7 cellular contexts compared by ENCODE assay signal in genomic region chr3:158845748-158846350, GRCh38. TPM values are rescaled to one million over a fixed set of nuclear protein-coding genes. Genes with fewer than 3 reads are reported as not detected.
DNase-seq lines count a peak whose midpoint lies in the region; ATAC-seq, FAIRE-seq and TF ChIP-seq lines count a peak whose summit lies in the region.

No MANE protein-coding gene starts in this region.

- DNase-seq in DMS79 (lab: John Stamatoyannopoulos, UW) (peak; percentile 26), PC-3 (peak; percentile 62), T47D (ENCODE audit: low read depth in 1 of 2, low spot score in 1 of 2) (peak; percentile 67 to 69), HepG2 (ENCODE audit: low spot score) (peak; percentile 41)

- H3K36me3 ChIP-seq in PC-3 (ENCODE audit: low read depth, low read length) (no peaks in the 10 kb centered on the region), HepG2 (replicated peaks in 1 of 2; ENCODE audit: control insufficient read depth in 1 of 2, insufficient read depth in 2 of 2, low read length in 2 of 2) (no peaks in the 10 kb centered on the region)

- no peak for TF ChIP-seq POLR2A in HepG2 (IDR thresholded peaks at IDR 0.05; ENCODE audit: insufficient read depth in 1 of 2, low read depth in 2 of 2, low read length in 2 of 2)

- H3K27me3 ChIP-seq in PC-3 (ENCODE audit: low read length) (no peaks in the 10 kb centered on the region), HepG2 (ENCODE audit: control insufficient read depth in 1 of 2, insufficient read depth in 2 of 2, low read length in 2 of 2) (peaks cover 0 to 10% of the 10 kb centered on the region in 2 experiments; a peak in 2 of 5 replicates)

- TF ChIP-seq RAD21 in Ishikawa (IDR thresholded peaks at IDR 0.05; ENCODE audit: low read depth) (peak; percentile 80), HepG2 (CRISPR knock-in tag; IDR thresholded peaks at IDR 0.05) (peak; percentile 61)

- TF ChIP-seq CTCF in PC-3 (conservative IDR thresholded peaks at IDR 0.05; ENCODE audit: low read depth, low read length): peak; percentile 78
- TF ChIP-seq CTCF in HepG2 (CRISPR knock-in tag; IDR thresholded peaks at IDR 0.05): peak; percentile 77

- H3K4me2 ChIP-seq in PC-3 (ENCODE audit: low read length): 0 out of 2 replicates have a peak overlapping the region, but pooled peaks have one; percentile 61
- H3K4me2 ChIP-seq in HepG2 (ENCODE audit: low read depth, low read length): no peak overlapping the region

- in situ Hi-C loops in T47D (cut with HindIII; ENCODE audit: low pct_unique_long_range_greater_than_20kb, low sequenced_read_pairs) (no loop called here), HepG2 (cut with HindIII; ENCODE audit: extremely low pct_ligation_motif_present, low pct_unique_long_range_greater_than_20kb) (loop anchor here (5.0 to 25.0 kb wide), 2 partner anchors 411 to 741 kb away; no protein-coding TSS in a partner anchor)

- H2AFZ ChIP-seq in PC-3 (ENCODE audit: low read length) (peak overlapping the region; percentile 31; the same call in 1 of the 2 replicates), HepG2 (ENCODE audit: low read length) (no peak overlapping the region)

- no peaks in the 10 kb centered on the region for H3K79me2 ChIP-seq in PC-3 (ENCODE audit: low read length)
- no peaks in the 10 kb centered on the region for H3K79me2 ChIP-seq in HepG2 (ENCODE audit: insufficient read depth, low read length)

- no peaks in the 10 kb centered on the region for H3F3A ChIP-seq in PC-3 (ENCODE audit: low read length, unreplicated experiment)

- H3K9me2 ChIP-seq in PC-3 (replicated peaks; ENCODE audit: low read length): no peaks in the 10 kb centered on the region

- BruUV-seq in PC-3 (replicated peaks; lab: Mats Ljungman, UMichigan): no TSS peak
- no TSS peak for BruUV-seq in HepG2 (replicated peaks; lab: Mats Ljungman, UMichigan)

- H3K4me1 ChIP-seq in PC-3 (ENCODE audit: insufficient read depth, low read length): no peaks in the 10 kb centered on the region
- H3K4me1 ChIP-seq in HepG2 (ENCODE audit: insufficient read depth, low read length): no peaks in the 10 kb centered on the region

- CTCF ChIA-PET in PC-3 (lab: Charles Lee) (no interaction called here), HepG2 (lab: Yijun Ruan, JAX; ENCODE audit: low intra/inter-chr PET ratio, low total read pairs) (interaction anchor here (0.6 to 2.3 kb wide), 2 partner anchors 415 to 740 kb away, joined by 3 to 33 read pairs; no protein-coding TSS in a partner anchor)

- H3K4me3 ChIP-seq in PC-3 (ENCODE audit: low read length): no peak overlapping the region
- H3K4me3 ChIP-seq in HepG2 (replicated peaks in 1 of 3; ENCODE audit: insufficient read depth in 1 of 3, low read depth in 2 of 3, low read length in 3 of 3): no peak overlapping the region

- H3K27ac ChIP-seq in PC-3 (ENCODE audit: low read length) (no peak overlapping the region), HepG2 (ENCODE audit: extremely low read length, insufficient read depth, low read length) (no peak overlapping the region)

- TF ChIP-seq EP300 in Ishikawa (IDR thresholded peaks at IDR 0.05; ENCODE audit: borderline replicate concordance): no peak
- TF ChIP-seq EP300 in HepG2 (IDR thresholded peaks at IDR 0.05; ENCODE audit: low read depth in 2 of 2, low read length in 2 of 2): no peak
- no peak for TF ChIP-seq EP300 in HepG2 (CRISPR knock-in tag; IDR thresholded peaks at IDR 0.05; ENCODE audit: borderline replicate concordance)

- POLR2A ChIA-PET in PC-3 (lab: Charles Lee; ENCODE audit: unreplicated experiment) (interaction anchor here (0.5 kb wide), 1 partner anchor 42 kb away, joined by 6 read pairs; no protein-coding TSS in a partner anchor), HepG2 (lab: Yijun Ruan, JAX) (no interaction called here)

- H3K9me3 ChIP-seq in PC-3 (ENCODE audit: low read length) (no peaks in the 10 kb centered on the region), HepG2 (ENCODE audit: low read length) (no peaks in the 10 kb centered on the region)

- WGBS in HepG2 (ENCODE audit: low lambda C conversion rate): 12% methylated on average over 5 of the region's 5 CpGs

- peak; percentile 50 for ATAC-seq in GM19452 (IDR thresholded peaks at IDR 0.05; ENCODE audit: unreplicated experiment)
- peak; percentile 50 for ATAC-seq in PC-3
- peak; percentile 76 for ATAC-seq in HepG2
- no peak for ATAC-seq in GM18520 (IDR thresholded peaks at IDR 0.05; ENCODE audit: unreplicated experiment)

- no peaks in the 10 kb centered on the region for H4K20me1 ChIP-seq in PC-3 (ENCODE audit: low read length)
- no peaks in the 10 kb centered on the region for H4K20me1 ChIP-seq in HepG2 (ENCODE audit: insufficient read depth, low read length)

- intact Hi-C loops in PC-3 (cut with micrococcal nuclease) (loop anchor here (1.0 to 5.0 kb wide), 4 partner anchors 71 to 414 kb away; no protein-coding TSS in a partner anchor), HepG2 (cut with micrococcal nuclease; ENCODE audit: unreplicated experiment) (loop anchor here (1.0 kb wide), 1 partner anchor 414 kb away; no protein-coding TSS in a partner anchor)

- H3K9ac ChIP-seq in PC-3 (ENCODE audit: low read length) (no peak overlapping the region), HepG2 (ENCODE audit: insufficient read depth, low read depth, low read length) (no peak overlapping the region)

- peak; percentile 42 for FAIRE-seq in HepG2 (lab: Jason Lieb, UNC)

TF ChIP-seq in Ishikawa, 13 proteins besides CTCF, POLR2A, EP300 and RAD21 (continues in another document):
- no peak for TF ChIP-seq YY1 (IDR thresholded peaks at IDR 0.05; ENCODE audit: low read depth)
- no peak for TF ChIP-seq EGR1 (IDR thresholded peaks at IDR 0.05)
- no peak for TF ChIP-seq TAF1 (IDR thresholded peaks at IDR 0.05; ENCODE audit: low read depth)
- no peak for TF ChIP-seq MAX (IDR thresholded peaks at IDR 0.05)
- TF ChIP-seq TCF12 (IDR thresholded peaks at IDR 0.05; ENCODE audit: low read depth): no peak

TF ChIP-seq in HepG2, 621 proteins besides CTCF, POLR2A, EP300 and RAD21:
- TF ChIP-seq STAG1 (CRISPR knock-in tag; IDR thresholded peaks at IDR 0.05): peak; percentile 75
- TF ChIP-seq ATRX (CRISPR knock-in tag; IDR thresholded peaks at IDR 0.05; ENCODE audit: borderline replicate concordance): no peak
- TF ChIP-seq SMC3 (IDR thresholded peaks at IDR 0.05; ENCODE audit: low read length): peak; percentile 32; the same call in 1 of the 2 replicates
TF ChIP-seq in HepG2: peak in this region for 2.

RNA-seq across cellular contexts. Expression of gene MFSD1, which starts 44.0 kb away (rescaled TPM):
- total RNA-seq in PC-3 (2014; rRNA removed) (45.2 and 45.3 TPM in 2 replicates), HepG2 (2016; rRNA removed; fragmentation: Illumina TruSeq; extraction: Trizol) (22.2 and 37.9 TPM in 2 replicates)
- 3.8 and 4.9 TPM in 2 replicates for total RNA-seq in HepG2 (2016; cell fraction: cytosol; rRNA removed; fragmentation: Illumina TruSeq; extraction: Trizol; ENCODE audit: low read depth)
- total RNA-seq in HepG2 (2016; cell fraction: insoluble cytoplasmic fraction; rRNA removed; fragmentation: Illumina TruSeq; extraction: Trizol): 21.6 and 36.2 TPM in 2 replicates
- total RNA-seq in HepG2 (2016; cell fraction: membrane; rRNA removed; fragmentation: Illumina TruSeq; extraction: Trizol): 10.8 and 12.8 TPM in 2 replicates
- 33.7 and 34.4 TPM in 2 replicates for total RNA-seq in HepG2 (2016; cell fraction: nucleus; rRNA removed; fragmentation: Illumina TruSeq; extraction: Trizol)
- 14.1 and 17.3 TPM in 2 replicates for polyA plus RNA-seq in HepG2 (2011; rRNA removed)
- 12.4 and 18.8 TPM in 2 replicates for polyA plus RNA-seq in HepG2 (2011; cell fraction: cytosol; rRNA removed)
- polyA plus RNA-seq in HepG2 (2011; cell fraction: nucleus; rRNA removed): 6.1 and 11.0 TPM in 2 replicates
- 12.0 TPM in 2 replicates for polyA plus RNA-seq in HepG2 (2012)
- polyA plus RNA-seq in HepG2 (2016; cell fraction: cytosol; fragmentation: Illumina TruSeq; extraction: Trizol; ENCODE audit: low read depth): 3.1 and 3.5 TPM in 2 replicates
- polyA plus RNA-seq in HepG2 (2016; cell fraction: insoluble cytoplasmic fraction; fragmentation: Illumina TruSeq; extraction: Trizol; ENCODE audit: low read depth): 14.9 and 17.8 TPM in 2 replicates
- polyA plus RNA-seq in HepG2 (2016; cell fraction: membrane; fragmentation: Illumina TruSeq; extraction: Trizol; ENCODE audit: low read depth): 6.8 and 8.3 TPM in 2 replicates
- 32.0 and 32.3 TPM in 2 replicates for polyA plus RNA-seq in HepG2 (2016; cell fraction: nucleus; fragmentation: Illumina TruSeq; extraction: Trizol; ENCODE audit: insufficient read depth, low read depth)
- polyA minus RNA-seq in HepG2 (2011; rRNA and poly(A)+ RNA removed; ENCODE audit: low replicate concordance): 33.8 and 90.6 TPM in 2 replicates
- polyA minus RNA-seq in HepG2 (2011; cell fraction: cytosol; rRNA and poly(A)+ RNA removed): 8.3 and 9.5 TPM in 2 replicates
- polyA minus RNA-seq in HepG2 (2011; cell fraction: nucleus; rRNA and poly(A)+ RNA removed): 26.8 and 27.5 TPM in 2 replicates
